26 cellular contexts compared by ENCODE assay signal in genomic region chr9:127059030-127059429, GRCh38.
DNase-seq lines count a peak whose midpoint lies in the region; ATAC-seq and TF ChIP-seq lines count a peak whose summit lies in the region.
"Had no signal": no experiment of that assay in that cellular context is flagged by ENCODE, and none has a peak within 500 bp of the region (broad histone marks: within the 10 kb centered on the region; RNA-seq: fewer than 3 reads in every experiment).

No MANE protein-coding gene starts in this region.

- H2AFZ ChIP-seq in trophoblast cell (ENCODE audit: insufficient read depth, low read length, poor library complexity): no peak overlapping the region
- H2AFZ ChIP-seq: PC-9 had no signal

- H3K4me1 ChIP-seq in left ventricle myocardium inferior (peaks cover 71% of the 10 kb centered on the region), heart right ventricle (peaks cover 7 to 64% (median 46%) of the 10 kb centered on the region in 9 donors), skeletal muscle tissue (ENCODE audit: control insufficient read depth in 3 of 3, insufficient read depth in 3 of 3, low read length in 3 of 3) (peaks cover 44 to 60% (median 54%) of the 10 kb centered on the region in 3 donors), trophoblast cell (ENCODE audit: control insufficient read depth in 1 of 2, insufficient read depth in 2 of 2, low read length in 2 of 2) (no peaks in the 10 kb centered on the region), right cardiac atrium (ENCODE audit: control insufficient read depth, insufficient read depth, low read length) (peaks cover 8% of the 10 kb centered on the region)

- ATAC-seq in heart right ventricle (no peak), right cardiac atrium (no peak), HG02840 (IDR thresholded peaks at IDR 0.05; ENCODE audit: low FRiP score, unreplicated experiment) (no peak)
- ATAC-seq: K562; left lobe of liver; naive thymus-derived CD4-positive, alpha-beta T cell had no signal

- H3K9me3 ChIP-seq in left ventricle myocardium inferior (replicated peaks): no peaks in the 10 kb centered on the region
- H3K9me3 ChIP-seq in heart right ventricle: no peaks in the 10 kb centered on the region
- H3K9me3 ChIP-seq in skeletal muscle tissue (ENCODE audit: control insufficient read depth in 3 of 3, low read length in 3 of 3): no peaks in the 10 kb centered on the region
- no peaks in the 10 kb centered on the region for H3K9me3 ChIP-seq in trophoblast cell (ENCODE audit: insufficient read depth, low read depth, low read length)
- no peaks in the 10 kb centered on the region for H3K9me3 ChIP-seq in right cardiac atrium (ENCODE audit: control insufficient read depth, low read length)

- no peak overlapping the region for H4K12ac ChIP-seq in trophoblast cell (ENCODE audit: low read depth, low read length)

- H3K4me3 ChIP-seq in left ventricle myocardium inferior (no peak overlapping the region), heart right ventricle (no peak overlapping the region), skeletal muscle tissue (ENCODE audit: low read length in 3 of 3) (no peak overlapping the region), trophoblast cell (ENCODE audit: low read depth, low read length) (no peak overlapping the region), right cardiac atrium (ENCODE audit: low read length) (no peak overlapping the region)
- H3K4me3 ChIP-seq: K562, PC-9, skin epidermis had no signal

- H3K4ac ChIP-seq in trophoblast cell (ENCODE audit: low read depth, low read length): no peak overlapping the region

- no peak overlapping the region for H3K9ac ChIP-seq in skeletal muscle tissue (ENCODE audit: low read depth in 1 of 3, low read length in 3 of 3)
- H3K9ac ChIP-seq in trophoblast cell (ENCODE audit: low read length): no peak overlapping the region

- DNase-seq in left ventricle myocardium inferior (no peak), heart right ventricle (no peak), trophoblast cell (no peak), right cardiac atrium (no peak)
- DNase-seq in effector CD8-positive, alpha-beta T cell (lab: John Stamatoyannopoulos, UW): no peak
- DNase-seq: activated CD4-positive, alpha-beta T cell treated with anti-CD3 and anti-CD28 coated beads, Interleukin-2, amount 10 ng/mL, durations not matched to agents 7 days and 5 days; activated CD8-positive, alpha-beta memory T cell treated with anti-CD3 and anti-CD28 coated beads, Interleukin-2, amount 50 U/mL, for 4 hours; activated naive CD8-positive, alpha-beta T cell treated with anti-CD3 and anti-CD28 coated beads for 36 hours; aorta; H7; naive thymus-derived CD4-positive, alpha-beta T cell; NCI-H1105; NCI-H187 treated with DMSO at 0.1 percent for 48 hours; NK-92 treated with Interleukin-12 subunit alpha and Interleukin-12 subunit beta, amount 100 ng/mL, for 24 hours; PC-9; Right ventricle myocardium superior; stimulated activated CD4-positive, alpha-beta T cell treated with anti-CD3 and anti-CD28 coated beads, Interleukin-1b, Interleukin-23, amount 100 ng/mL, for 48 hours; stimulated activated CD8-positive, alpha-beta memory T cell treated with anti-CD3 and anti-CD28 coated beads, Interleukin-4, amount 100 ng/mL, for 48 hours had no signal

- no peaks in the 10 kb centered on the region for H3K27me3 ChIP-seq in left ventricle myocardium inferior (ENCODE audit: low read depth)
- no peaks in the 10 kb centered on the region for H3K27me3 ChIP-seq in heart right ventricle
- H3K27me3 ChIP-seq in skeletal muscle tissue (ENCODE audit: control insufficient read depth in 3 of 3, insufficient read depth in 3 of 3, low read length in 3 of 3): no peaks in the 10 kb centered on the region
- no peaks in the 10 kb centered on the region for H3K27me3 ChIP-seq in trophoblast cell (ENCODE audit: insufficient read depth, low read length)
- H3K27me3 ChIP-seq in right cardiac atrium (ENCODE audit: control insufficient read depth, insufficient read depth): no peaks in the 10 kb centered on the region

- H3K36me3 Mint-ChIP-seq in brain: peaks cover 24% of the 10 kb centered on the region
- H3K36me3 Mint-ChIP-seq: activated naive CD8-positive, alpha-beta T cell treated with anti-CD3 and anti-CD28 coated beads for 36 hours had no signal

- H3K27ac Mint-ChIP-seq in brain: peak overlapping the region in 3 of 5 experiments; percentile 60 to 95 (median 85)
- H3K27ac Mint-ChIP-seq: activated CD4-positive, alpha-beta T cell treated with anti-CD3 and anti-CD28 coated beads, Interleukin-2, amount 10 ng/mL, durations not matched to agents 7 days and 5 days; activated naive CD8-positive, alpha-beta T cell treated with anti-CD3 and anti-CD28 coated beads for 36 hours; T-helper 2 cell treated with Interferon-gamma antibody and Interleukin-4, amounts not matched to agents 5 μg/mL and 100 μg/mL, for 36 hours had no signal

- no peak overlapping the region for H2BK120ac ChIP-seq in trophoblast cell (ENCODE audit: insufficient read depth, low read length, poor library complexity)

- intact Hi-C loops in left ventricle myocardium inferior (cut with micrococcal nuclease): no loop called here
- intact Hi-C loops in heart right ventricle (cut with DNase I): loop anchor here in 3 of 10 donors (5.0 to 10.0 kb wide), 3 partner anchors 84 to 136 kb away; no protein-coding TSS in a partner anchor
- intact Hi-C loops in right cardiac atrium (cut with DNase I): no loop called here

- H3K79me1 ChIP-seq in trophoblast cell (ENCODE audit: low read length): no peaks in the 10 kb centered on the region

- H2AK5ac ChIP-seq in trophoblast cell (ENCODE audit: low read length): no peak overlapping the region

- H2BK5ac ChIP-seq in trophoblast cell (ENCODE audit: low read depth, low read length, poor library complexity): no peak overlapping the region

- no peak overlapping the region for H4K8ac ChIP-seq in trophoblast cell (ENCODE audit: low read depth, low read length)

- no peak overlapping the region for H3K4me2 ChIP-seq in trophoblast cell (ENCODE audit: low read length)
- H3K4me2 ChIP-seq: PC-9 had no signal

- no peak overlapping the region for H3K18ac ChIP-seq in trophoblast cell (ENCODE audit: low read length)

- no peaks in the 10 kb centered on the region for H3K27me3 Mint-ChIP-seq in brain
- H3K27me3 Mint-ChIP-seq: activated CD4-positive, alpha-beta T cell treated with anti-CD3 and anti-CD28 coated beads, Interleukin-2, amount 10 ng/mL, durations not matched to agents 7 days and 5 days; activated naive CD8-positive, alpha-beta T cell treated with anti-CD3 and anti-CD28 coated beads for 36 hours; B cell; naive thymus-derived CD4-positive, alpha-beta T cell had no signal

- peak overlapping the region in 1 of 5 experiments; percentile 6 for H3K4me3 Mint-ChIP-seq in brain
- H3K4me3 Mint-ChIP-seq: activated CD4-positive, alpha-beta T cell treated with anti-CD3 and anti-CD28 coated beads, Interleukin-2, amount 10 ng/mL, durations not matched to agents 7 days and 5 days; activated naive CD8-positive, alpha-beta T cell treated with anti-CD3 and anti-CD28 coated beads for 36 hours; naive thymus-derived CD4-positive, alpha-beta T cell; T-helper 2 cell treated with Interferon-gamma antibody and Interleukin-4, amounts not matched to agents 5 μg/mL and 100 μg/mL, for 36 hours had no signal

- H3K4me1 Mint-ChIP-seq in brain: peaks cover 39% of the 10 kb centered on the region

- no peaks in the 10 kb centered on the region for H3K9me3 Mint-ChIP-seq in brain
- H3K9me3 Mint-ChIP-seq: activated CD4-positive, alpha-beta T cell treated with anti-CD3 and anti-CD28 coated beads, Interleukin-2, amount 10 ng/mL, durations not matched to agents 7 days and 5 days; activated naive CD8-positive, alpha-beta T cell treated with anti-CD3 and anti-CD28 coated beads for 36 hours; naive thymus-derived CD4-positive, alpha-beta T cell; T-helper 2 cell treated with Interferon-gamma antibody and Interleukin-4, amounts not matched to agents 5 μg/mL and 100 μg/mL, for 36 hours had no signal

- no peaks in the 10 kb centered on the region for H3K36me3 ChIP-seq in left ventricle myocardium inferior
- H3K36me3 ChIP-seq in heart right ventricle: no peaks in the 10 kb centered on the region
- H3K36me3 ChIP-seq in skeletal muscle tissue (ENCODE audit: control insufficient read depth in 3 of 3, insufficient read depth in 3 of 3, low read length in 3 of 3): no peaks in the 10 kb centered on the region
- H3K36me3 ChIP-seq in trophoblast cell (ENCODE audit: control insufficient read depth in 1 of 2, insufficient read depth in 2 of 2, low read length in 2 of 2): no peaks in the 10 kb centered on the region

- no peak overlapping the region for H3K23ac ChIP-seq in trophoblast cell (ENCODE audit: low read length)

- no peak overlapping the region for H4K91ac ChIP-seq in trophoblast cell (ENCODE audit: low read depth, low read length)

- WGBS in heart right ventricle, 2 donors: 88 to 97% methylated on average over 2 of the region's 2 CpGs
- WGBS in trophoblast cell (ENCODE audit: extremely low coverage, insufficient coverage, insufficient read length): no CpG with 5 or more reads among the region's 2 CpGs
- WGBS in right cardiac atrium: 92% methylated on average over 2 of the region's 2 CpGs

- no peak overlapping the region for H3K14ac ChIP-seq in trophoblast cell (ENCODE audit: low read length)

- no peaks in the 10 kb centered on the region for H3K79me2 ChIP-seq in trophoblast cell (ENCODE audit: control insufficient read depth, insufficient read depth, low read length, poor library complexity)

- H2BK12ac ChIP-seq in trophoblast cell (ENCODE audit: low read length): no peak overlapping the region

- TF ChIP-seq CTCF in left ventricle myocardium inferior (IDR thresholded peaks at IDR 0.05; ENCODE audit: borderline replicate concordance) (no peak), heart right ventricle (IDR thresholded peaks at IDR 0.05) (no peak), brain (conservative IDR thresholded peaks at IDR 0.05) (no peak)

- peak overlapping the region; percentile 76 for H3K27ac ChIP-seq in left ventricle myocardium inferior (replicated peaks)
- H3K27ac ChIP-seq in heart right ventricle: peak overlapping the region in 2 of 10 donors; percentile 64 to 69
- peak overlapping the region; percentile 56 for H3K27ac ChIP-seq in skeletal muscle tissue (ENCODE audit: low read depth, low read length)
- H3K27ac ChIP-seq in trophoblast cell (ENCODE audit: low read depth, low read length): no peak overlapping the region
- no peak overlapping the region for H3K27ac ChIP-seq in right cardiac atrium (ENCODE audit: low read length)
- H3K27ac ChIP-seq: PC-9 had no signal

Comparison
In these comparisons a context has a peak if more than half of its experiments do, and no peak if none do; other contexts are left out.
1. H3K27ac ChIP-seq: peak in left ventricle myocardium inferior (single experiment) and skeletal muscle tissue (single experiment); none in trophoblast cell (single experiment) and right cardiac atrium (single experiment).